23 cellular contexts compared by ENCODE assay signal in the genomic region with DNA sequence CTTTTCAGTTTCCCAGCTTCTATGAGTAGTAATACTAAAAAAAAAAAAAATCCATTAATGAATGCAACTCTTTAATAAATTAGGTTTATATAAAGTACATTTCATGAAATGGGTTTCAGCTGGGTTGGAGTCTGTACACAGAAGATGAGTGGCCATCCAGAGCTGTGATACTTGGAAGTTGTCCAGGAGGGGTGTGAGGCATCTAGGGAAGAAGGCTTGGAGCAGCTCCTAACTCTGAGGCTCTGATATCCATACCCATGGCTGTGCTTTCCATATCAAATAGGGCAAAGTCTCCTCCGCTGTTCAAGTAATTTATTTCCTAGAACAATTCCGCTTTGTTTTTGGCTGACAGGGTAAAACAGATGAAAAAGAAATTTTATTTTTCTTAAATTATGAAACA.
DNase-seq lines count a peak whose midpoint lies in the region; ATAC-seq and TF ChIP-seq lines count a peak whose summit lies in the region.
"Had no signal": no experiment of that assay in that cellular context is flagged by ENCODE, and none has a peak within 500 bp of the region (broad histone marks: within the 10 kb centered on the region; RNA-seq: fewer than 3 reads in every experiment).

No MANE protein-coding gene starts in this region.

- no peak for TF ChIP-seq CTCF in right atrium auricular region (IDR thresholded peaks at IDR 0.05)
- TF ChIP-seq CTCF in fibroblast of mammary gland (conservative IDR thresholded peaks at IDR 0.05; ENCODE audit: control insufficient read depth, insufficient read depth, low read depth, low read length) = no peak
- no peak for TF ChIP-seq CTCF in CD8-positive, alpha-beta T cell (IDR thresholded peaks at IDR 0.05)
- TF ChIP-seq CTCF in lower lobe of right lung (IDR thresholded peaks at IDR 0.05) = no peak

- POLR2A ChIA-PET in CD8-positive, alpha-beta T cell (lab: Charles Lee) = no interaction called here

- H3K4me3 Mint-ChIP-seq in CD8-positive, alpha-beta T cell = no peak overlapping the region
- H3K4me3 Mint-ChIP-seq: activated CD4-positive, alpha-beta memory T cell treated with anti-CD3 and anti-CD28 coated beads, Interleukin-2, amount 10 ng/mL, durations not matched to agents 7 days and 5 days; activated naive CD4-positive, alpha-beta T cell treated with anti-CD3 and anti-CD28 coated beads, Interleukin-2, amount 50 U/mL, for 24 hours; CD4-positive, CD25-positive, alpha-beta regulatory T cell; dendritic cell treated with granulocyte-macrophage colony-stimulating factor and Interleukin-4, amounts not matched to agents 40 ng/mL and 50 ng/mL, for 4 days; T-cell had no signal

- no peaks in the 10 kb centered on the region for H3K9me3 ChIP-seq in right atrium auricular region
- H3K9me3 ChIP-seq in CD8-positive, alpha-beta T cell (ENCODE audit: low read length) = no peaks in the 10 kb centered on the region
- H3K9me3 ChIP-seq in lower lobe of right lung = no peaks in the 10 kb centered on the region
- H3K9me3 ChIP-seq: body of pancreas, right lobe of liver, stomach, upper lobe of right lung had no signal

- CTCF ChIA-PET in CD8-positive, alpha-beta T cell (lab: Charles Lee) = no interaction called here

- no peaks in the 10 kb centered on the region for H3K4me1 Mint-ChIP-seq in CD8-positive, alpha-beta T cell (ENCODE audit: low read depth)
- H3K4me1 Mint-ChIP-seq: activated CD4-positive, alpha-beta memory T cell treated with anti-CD3 and anti-CD28 coated beads, Interleukin-2, amount 10 ng/mL, durations not matched to agents 7 days and 5 days; activated naive CD4-positive, alpha-beta T cell treated with anti-CD3 and anti-CD28 coated beads, Interleukin-2, amount 50 U/mL, for 24 hours; CD4-positive, CD25-positive, alpha-beta regulatory T cell; T-cell had no signal

- ATAC-seq in left ventricle myocardium superior = peak; percentile 55
- no peak for ATAC-seq in CD8-positive, alpha-beta T cell
- ATAC-seq in lower lobe of right lung = no peak
- ATAC-seq in GM21528 (IDR thresholded peaks at IDR 0.05; ENCODE audit: low FRiP score, unreplicated experiment) = no peak
- ATAC-seq: body of pancreas, right lobe of liver, T-cell, upper lobe of right lung had no signal

- H3K9me3 Mint-ChIP-seq in CD8-positive, alpha-beta T cell = peaks cover 3% of the 10 kb centered on the region
- H3K9me3 Mint-ChIP-seq: activated naive CD4-positive, alpha-beta T cell treated with anti-CD3 and anti-CD28 coated beads, Interleukin-2, amount 50 U/mL, for 24 hours; dendritic cell treated with granulocyte-macrophage colony-stimulating factor and Interleukin-4, amounts not matched to agents 40 ng/mL and 50 ng/mL, for 4 days had no signal

- H3K4me3 ChIP-seq in right atrium auricular region (no peak overlapping the region), fibroblast of mammary gland (ENCODE audit: control insufficient read depth, low read depth, low read length) (no peak overlapping the region), lower lobe of right lung (no peak overlapping the region)
- H3K4me3 ChIP-seq in CD8-positive, alpha-beta T cell (ENCODE audit: low read depth, low read length) = no peak overlapping the region
- H3K4me3 ChIP-seq: body of pancreas, lung, right lobe of liver, stomach, upper lobe of right lung had no signal

- no peaks in the 10 kb centered on the region for H3K27me3 Mint-ChIP-seq in CD8-positive, alpha-beta T cell (ENCODE audit: low read depth)
- H3K27me3 Mint-ChIP-seq: activated CD4-positive, alpha-beta memory T cell treated with anti-CD3 and anti-CD28 coated beads, Interleukin-2, amount 10 ng/mL, durations not matched to agents 7 days and 5 days; activated naive CD4-positive, alpha-beta T cell treated with anti-CD3 and anti-CD28 coated beads, Interleukin-2, amount 50 U/mL, for 24 hours; CD4-positive, CD25-positive, alpha-beta regulatory T cell; dendritic cell treated with granulocyte-macrophage colony-stimulating factor and Interleukin-4, amounts not matched to agents 40 ng/mL and 50 ng/mL, for 4 days; T-cell had no signal

- H3K36me3 Mint-ChIP-seq in CD8-positive, alpha-beta T cell = no peaks in the 10 kb centered on the region
- H3K36me3 Mint-ChIP-seq: activated naive CD4-positive, alpha-beta T cell treated with anti-CD3 and anti-CD28 coated beads, Interleukin-2, amount 50 U/mL, for 24 hours; CD4-positive, CD25-positive, alpha-beta regulatory T cell; T-cell had no signal

- H3K27ac ChIP-seq in right atrium auricular region (no peak overlapping the region), lower lobe of right lung (no peak overlapping the region)
- no peak overlapping the region for H3K27ac ChIP-seq in CD8-positive, alpha-beta T cell (ENCODE audit: low read depth, low read length)
- H3K27ac ChIP-seq: body of pancreas, right lobe of liver, stomach, upper lobe of right lung, WERI-Rb-1 had no signal

- no peaks in the 10 kb centered on the region for H3K27me3 ChIP-seq in right atrium auricular region
- no peaks in the 10 kb centered on the region for H3K27me3 ChIP-seq in CD8-positive, alpha-beta T cell (ENCODE audit: insufficient read depth, low read length)
- H3K27me3 ChIP-seq in lower lobe of right lung (ENCODE audit: low read depth) = no peaks in the 10 kb centered on the region
- H3K27me3 ChIP-seq: body of pancreas, right lobe of liver, stomach, upper lobe of right lung had no signal

- intact Hi-C loops in left ventricle myocardium superior (cut with micrococcal nuclease) = no loop called here
- intact Hi-C loops in CD8-positive, alpha-beta T cell (cut with DNase I, micrococcal nuclease) = no loop called here
- intact Hi-C loops in lower lobe of right lung (cut with DNase I) = no loop called here

- no peaks in the 10 kb centered on the region for H3K36me3 ChIP-seq in right atrium auricular region
- H3K36me3 ChIP-seq in CD8-positive, alpha-beta T cell (ENCODE audit: insufficient read depth, low read length) = no peaks in the 10 kb centered on the region
- no peaks in the 10 kb centered on the region for H3K36me3 ChIP-seq in lower lobe of right lung
- H3K36me3 ChIP-seq: right lobe of liver, stomach, upper lobe of right lung, WERI-Rb-1 had no signal

- H3K4me1 ChIP-seq in right atrium auricular region (peaks cover 0 to 6% of the 10 kb centered on the region in 2 donors), lower lobe of right lung (no peaks in the 10 kb centered on the region)
- H3K4me1 ChIP-seq in CD8-positive, alpha-beta T cell (ENCODE audit: insufficient read depth, low read length) = no peaks in the 10 kb centered on the region
- H3K4me1 ChIP-seq: right lobe of liver, upper lobe of right lung had no signal

- no peak overlapping the region for H3K27ac Mint-ChIP-seq in CD8-positive, alpha-beta T cell
- H3K27ac Mint-ChIP-seq: activated CD4-positive, alpha-beta memory T cell treated with anti-CD3 and anti-CD28 coated beads, Interleukin-2, amount 10 ng/mL, durations not matched to agents 7 days and 5 days; activated naive CD4-positive, alpha-beta T cell treated with anti-CD3 and anti-CD28 coated beads, Interleukin-2, amount 50 U/mL, for 24 hours; CD4-positive, CD25-positive, alpha-beta regulatory T cell; dendritic cell treated with granulocyte-macrophage colony-stimulating factor and Interleukin-4, amounts not matched to agents 40 ng/mL and 50 ng/mL, for 4 days; T-cell had no signal

- DNase-seq in left ventricle myocardium superior (no peak), right atrium auricular region (ENCODE audit: low spot score) (no peak), NCI-H69 (lab: John Stamatoyannopoulos, UW) (peak; percentile 81), fibroblast of mammary gland (ENCODE audit: low read depth) (peak; percentile 45), T-helper 2 cell (no peak), lower lobe of right lung (no peak)
- no peak for DNase-seq in CD8-positive, alpha-beta T cell
- DNase-seq: activated CD4-positive, alpha-beta memory T cell treated with anti-CD3 and anti-CD28 coated beads, Interleukin-2, amount 10 ng/mL, durations not matched to agents 7 days and 5 days; activated T-cell treated with anti-CD3 and anti-CD28 coated beads, Interleukin-2, amount 50 U/mL, for 1 hour; body of pancreas; CD4-positive, CD25-positive, alpha-beta regulatory T cell; MV-4-11; NCI-H345; occipital lobe; right lobe of liver; stomach; T-cell; upper lobe of right lung; WERI-Rb-1 had no signal

Comparison
In these comparisons a context has a peak if more than half of its experiments do, and no peak if none do; other contexts are left out.
1. DNase-seq: peak in NCI-H69 (single experiment) and fibroblast of mammary gland (single experiment); none in left ventricle myocardium superior (single experiment), right atrium auricular region (single experiment), T-helper 2 cell (0 of 5), CD8-positive, alpha-beta T cell (0 of 7) and lower lobe of right lung (single experiment).